In the genomic region with DNA sequence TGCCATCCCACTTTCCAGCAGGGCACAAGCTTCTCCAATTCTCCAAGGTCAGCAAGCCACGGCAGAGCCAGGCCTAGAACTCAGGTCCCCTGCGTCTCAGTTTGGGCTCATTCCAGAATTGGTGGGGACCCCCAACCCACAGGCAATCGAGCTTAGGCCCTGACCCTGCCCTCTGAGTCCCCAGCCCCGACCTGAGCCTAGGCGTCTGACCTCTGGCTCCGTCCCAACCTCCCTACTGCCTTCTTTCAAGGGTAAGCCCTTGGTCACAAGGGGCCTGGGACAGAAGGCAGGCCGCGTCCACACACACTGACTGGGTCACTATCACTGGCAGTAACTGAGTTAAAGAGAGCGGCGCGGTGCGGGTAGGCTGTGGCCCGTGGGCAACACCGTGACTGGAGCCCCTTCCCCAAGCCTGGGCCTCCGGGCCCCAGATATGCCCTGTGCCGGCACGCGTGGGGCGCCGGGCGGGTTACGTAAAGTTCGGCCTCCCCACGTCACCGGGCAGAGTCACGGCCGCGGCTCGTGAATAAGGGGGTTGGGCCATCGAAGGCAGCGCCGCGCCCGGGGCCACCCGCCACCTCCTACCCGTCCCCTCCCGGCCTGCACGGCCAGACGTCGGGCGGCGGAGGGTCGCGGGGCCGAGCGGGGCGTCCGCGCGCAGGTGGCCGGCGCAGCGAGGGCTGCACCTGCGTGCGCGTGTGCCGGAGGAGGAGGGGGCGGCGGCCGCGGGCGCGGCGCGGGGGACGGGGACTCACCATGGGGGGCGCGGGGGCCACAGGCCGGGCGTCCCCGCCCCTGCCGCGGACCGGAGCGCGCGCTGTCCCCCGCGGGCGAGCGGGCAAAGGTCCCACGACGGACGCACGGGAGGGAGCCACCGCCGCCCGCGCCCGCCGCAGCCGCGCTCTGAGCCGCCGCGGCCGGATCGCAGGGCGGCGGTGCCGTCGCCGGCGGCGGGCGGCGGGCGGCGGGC, we compare ENCODE assay signal across 1 cellular context.
TF ChIP-seq lines count a peak whose summit lies in the region.

No MANE protein-coding gene starts in this region.

TF ChIP-seq in HepG2, 621 proteins besides CTCF, POLR2A, EP300 and RAD21 (continued from another document and continues in another):
- TF ChIP-seq, protein P1, sequence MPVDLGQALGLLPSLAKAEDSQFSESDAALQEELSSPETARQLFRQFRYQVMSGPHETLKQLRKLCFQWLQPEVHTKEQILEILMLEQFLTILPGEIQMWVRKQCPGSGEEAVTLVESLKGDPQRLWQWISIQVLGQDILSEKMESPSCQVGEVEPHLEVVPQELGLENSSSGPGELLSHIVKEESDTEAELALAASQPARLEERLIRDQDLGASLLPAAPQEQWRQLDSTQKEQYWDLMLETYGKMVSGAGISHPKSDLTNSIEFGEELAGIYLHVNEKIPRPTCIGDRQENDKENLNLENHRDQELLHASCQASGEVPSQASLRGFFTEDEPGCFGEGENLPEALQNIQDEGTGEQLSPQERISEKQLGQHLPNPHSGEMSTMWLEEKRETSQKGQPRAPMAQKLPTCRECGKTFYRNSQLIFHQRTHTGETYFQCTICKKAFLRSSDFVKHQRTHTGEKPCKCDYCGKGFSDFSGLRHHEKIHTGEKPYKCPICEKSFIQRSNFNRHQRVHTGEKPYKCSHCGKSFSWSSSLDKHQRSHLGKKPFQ (CRISPR knock-in tag; IDR thresholded peaks at IDR 0.05; ENCODE audit: insufficient replicate concordance): no peak
- TF ChIP-seq MBD4 (IDR thresholded peaks at IDR 0.05; ENCODE audit: borderline replicate concordance, low read length): no peak
- TF ChIP-seq MYC (CRISPR knock-in tag; IDR thresholded peaks at IDR 0.05; ENCODE audit: borderline replicate concordance): 0 out of 2 replicates have a peak, but pooled peaks have one; percentile 24
- no peak for TF ChIP-seq ZNF550 (CRISPR knock-in tag; IDR thresholded peaks at IDR 0.05; ENCODE audit: borderline replicate concordance)
- no peak for TF ChIP-seq CBFB (CRISPR knock-in tag; IDR thresholded peaks at IDR 0.05)
- TF ChIP-seq, protein P2, sequence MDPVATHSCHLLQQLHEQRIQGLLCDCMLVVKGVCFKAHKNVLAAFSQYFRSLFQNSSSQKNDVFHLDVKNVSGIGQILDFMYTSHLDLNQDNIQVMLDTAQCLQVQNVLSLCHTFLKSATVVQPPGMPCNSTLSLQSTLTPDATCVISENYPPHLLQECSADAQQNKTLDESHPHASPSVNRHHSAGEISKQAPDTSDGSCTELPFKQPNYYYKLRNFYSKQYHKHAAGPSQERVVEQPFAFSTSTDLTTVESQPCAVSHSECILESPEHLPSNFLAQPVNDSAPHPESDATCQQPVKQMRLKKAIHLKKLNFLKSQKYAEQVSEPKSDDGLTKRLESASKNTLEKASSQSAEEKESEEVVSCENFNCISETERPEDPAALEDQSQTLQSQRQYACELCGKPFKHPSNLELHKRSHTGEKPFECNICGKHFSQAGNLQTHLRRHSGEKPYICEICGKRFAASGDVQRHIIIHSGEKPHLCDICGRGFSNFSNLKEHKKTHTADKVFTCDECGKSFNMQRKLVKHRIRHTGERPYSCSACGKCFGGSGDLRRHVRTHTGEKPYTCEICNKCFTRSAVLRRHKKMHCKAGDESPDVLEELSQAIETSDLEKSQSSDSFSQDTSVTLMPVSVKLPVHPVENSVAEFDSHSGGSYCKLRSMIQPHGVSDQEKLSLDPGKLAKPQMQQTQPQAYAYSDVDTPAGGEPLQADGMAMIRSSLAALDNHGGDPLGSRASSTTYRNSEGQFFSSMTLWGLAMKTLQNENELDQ (CRISPR knock-in tag; IDR thresholded peaks at IDR 0.05; ENCODE audit: borderline replicate concordance): no peak
- TF ChIP-seq GTF3A (CRISPR knock-in tag; conservative IDR thresholded peaks at IDR 0.05): no peak
- no peak for TF ChIP-seq MAZ (IDR thresholded peaks at IDR 0.05; ENCODE audit: borderline replicate concordance, low read depth, low read length)
- peak; percentile 5; the same call in 1 of the 2 replicates for TF ChIP-seq MAZ (CRISPR knock-in tag; IDR thresholded peaks at IDR 0.05; ENCODE audit: low read depth)
- TF ChIP-seq ZFP41 (CRISPR knock-in tag; IDR thresholded peaks at IDR 0.05; ENCODE audit: borderline replicate concordance): no peak
- TF ChIP-seq, protein P3, sequence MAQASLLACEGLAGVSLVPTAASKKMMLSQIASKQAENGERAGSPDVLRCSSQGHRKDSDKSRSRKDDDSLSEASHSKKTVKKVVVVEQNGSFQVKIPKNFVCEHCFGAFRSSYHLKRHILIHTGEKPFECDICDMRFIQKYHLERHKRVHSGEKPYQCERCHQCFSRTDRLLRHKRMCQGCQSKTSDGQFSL (CRISPR knock-in tag; IDR thresholded peaks at IDR 0.05): no peak
- TF ChIP-seq KMT2B (CRISPR knock-in tag; IDR thresholded peaks at IDR 0.05): 0 out of 2 replicates have a peak, but pooled peaks have one; percentile 22
- TF ChIP-seq, protein P4, sequence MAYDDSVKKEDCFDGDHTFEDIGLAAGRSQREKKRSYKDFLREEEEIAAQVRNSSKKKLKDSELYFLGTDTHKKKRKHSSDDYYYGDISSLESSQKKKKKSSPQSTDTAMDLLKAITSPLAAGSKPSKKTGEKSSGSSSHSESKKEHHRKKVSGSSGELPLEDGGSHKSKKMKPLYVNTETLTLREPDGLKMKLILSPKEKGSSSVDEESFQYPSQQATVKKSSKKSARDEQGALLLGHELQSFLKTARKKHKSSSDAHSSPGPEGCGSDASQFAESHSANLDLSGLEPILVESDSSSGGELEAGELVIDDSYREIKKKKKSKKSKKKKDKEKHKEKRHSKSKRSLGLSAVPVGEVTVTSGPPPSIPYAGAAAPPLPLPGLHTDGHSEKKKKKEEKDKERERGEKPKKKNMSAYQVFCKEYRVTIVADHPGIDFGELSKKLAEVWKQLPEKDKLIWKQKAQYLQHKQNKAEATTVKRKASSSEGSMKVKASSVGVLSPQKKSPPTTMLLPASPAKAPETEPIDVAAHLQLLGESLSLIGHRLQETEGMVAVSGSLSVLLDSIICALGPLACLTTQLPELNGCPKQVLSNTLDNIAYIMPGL (CRISPR knock-in tag; IDR thresholded peaks at IDR 0.05; ENCODE audit: borderline replicate concordance in 1 of 2, low read depth in 1 of 2): 0 out of 4 replicates have a peak, but pooled peaks of 1 of the 2 experiments have one; percentile 23
- TF ChIP-seq KDM3A (CRISPR knock-in tag; IDR thresholded peaks at IDR 0.05; ENCODE audit: low read depth): no peak
- TF ChIP-seq BORCS8-MEF2B (CRISPR knock-in tag; IDR thresholded peaks at IDR 0.05): peak; percentile 57; the same call in 1 of the 2 replicates
- peak; percentile 21; the same call in 1 of the 2 replicates for TF ChIP-seq PHF21A (CRISPR knock-in tag; IDR thresholded peaks at IDR 0.05)
- TF ChIP-seq ZNF235 (CRISPR knock-in tag; IDR thresholded peaks at IDR 0.05; ENCODE audit: borderline replicate concordance): no peak
- no peak for TF ChIP-seq FOXJ3 (CRISPR knock-in tag; IDR thresholded peaks at IDR 0.05; ENCODE audit: borderline replicate concordance)
- 0 out of 2 replicates have a peak, but pooled peaks have one; percentile 42 for TF ChIP-seq ZNF335 (CRISPR knock-in tag; IDR thresholded peaks at IDR 0.05)
- TF ChIP-seq ZNF619 (CRISPR knock-in tag; IDR thresholded peaks at IDR 0.05): no peak; the same call in none of the 2 replicates
- no peak for TF ChIP-seq SRSF9 (IDR thresholded peaks at IDR 0.05; ENCODE audit: borderline replicate concordance, insufficient read depth, low read depth, low read length, poor library complexity, severe bottlenecking)
- no peak for TF ChIP-seq MTA3 (CRISPR knock-in tag; IDR thresholded peaks at IDR 0.05)
- no peak for TF ChIP-seq JDP2 (CRISPR knock-in tag; IDR thresholded peaks at IDR 0.05; ENCODE audit: borderline replicate concordance)
- TF ChIP-seq ZNF350 (CRISPR knock-in tag; IDR thresholded peaks at IDR 0.05; ENCODE audit: borderline replicate concordance, low read depth): no peak
- no peak for TF ChIP-seq NR2F6 (IDR thresholded peaks at IDR 0.05)
- TF ChIP-seq NR2F6 (CRISPR knock-in tag; IDR thresholded peaks at IDR 0.05): peak; percentile 1; the same call in 1 of the 2 replicates
- TF ChIP-seq, protein P5, sequence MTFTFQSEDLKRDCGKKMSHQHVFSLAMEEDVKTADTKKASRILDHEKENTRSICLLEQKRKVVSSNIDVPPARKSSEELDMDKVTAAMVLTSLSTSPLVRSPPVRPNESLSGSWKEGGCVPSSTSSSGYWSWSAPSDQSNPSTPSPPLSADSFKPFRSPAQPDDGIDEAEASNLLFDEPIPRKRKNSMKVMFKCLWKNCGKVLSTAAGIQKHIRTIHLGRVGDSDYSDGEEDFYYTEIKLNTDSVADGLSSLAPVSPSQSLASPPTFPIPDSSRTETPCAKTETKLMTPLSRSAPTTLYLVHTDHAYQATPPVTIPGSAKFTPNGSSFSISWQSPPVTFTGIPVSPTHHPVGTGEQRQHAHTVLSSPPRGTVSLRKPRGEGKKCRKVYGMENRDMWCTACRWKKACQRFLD (CRISPR knock-in tag; IDR thresholded peaks at IDR 0.05; ENCODE audit: borderline replicate concordance): no peak
- no peak for TF ChIP-seq ZNF264 (CRISPR knock-in tag; IDR thresholded peaks at IDR 0.05)
- no peak for TF ChIP-seq NCOA5 (CRISPR knock-in tag; IDR thresholded peaks at IDR 0.05)
- no peak for TF ChIP-seq HNRNPL (IDR thresholded peaks at IDR 0.05; ENCODE audit: low read depth, low read length)
- TF ChIP-seq CAMTA2 (CRISPR knock-in tag; IDR thresholded peaks at IDR 0.05; ENCODE audit: borderline replicate concordance): no peak
- 0 out of 3 replicates have a peak, but pooled peaks have one; percentile 23 for TF ChIP-seq MXI1 (IDR thresholded peaks at IDR 0.05; ENCODE audit: borderline replicate concordance, low read depth, low read length)
- TF ChIP-seq ZNF543 (CRISPR knock-in tag; IDR thresholded peaks at IDR 0.05): no peak
- 0 out of 2 replicates have a peak, but pooled peaks have one; percentile 19 for TF ChIP-seq AHR (CRISPR knock-in tag; IDR thresholded peaks at IDR 0.05)
- TF ChIP-seq ZNF3 (CRISPR knock-in tag; IDR thresholded peaks at IDR 0.05): no peak
- peak; percentile 53; the same call in 1 of the 2 replicates for TF ChIP-seq GZF1 (CRISPR knock-in tag; IDR thresholded peaks at IDR 0.05)
- TF ChIP-seq MIER2 (CRISPR knock-in tag; IDR thresholded peaks at IDR 0.05): no peak
- TF ChIP-seq, protein P6, sequence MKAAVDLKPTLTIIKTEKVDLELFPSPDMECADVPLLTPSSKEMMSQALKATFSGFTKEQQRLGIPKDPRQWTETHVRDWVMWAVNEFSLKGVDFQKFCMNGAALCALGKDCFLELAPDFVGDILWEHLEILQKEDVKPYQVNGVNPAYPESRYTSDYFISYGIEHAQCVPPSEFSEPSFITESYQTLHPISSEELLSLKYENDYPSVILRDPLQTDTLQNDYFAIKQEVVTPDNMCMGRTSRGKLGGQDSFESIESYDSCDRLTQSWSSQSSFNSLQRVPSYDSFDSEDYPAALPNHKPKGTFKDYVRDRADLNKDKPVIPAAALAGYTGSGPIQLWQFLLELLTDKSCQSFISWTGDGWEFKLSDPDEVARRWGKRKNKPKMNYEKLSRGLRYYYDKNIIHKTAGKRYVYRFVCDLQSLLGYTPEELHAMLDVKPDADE (CRISPR knock-in tag; IDR thresholded peaks at IDR 0.05): no peak
- no peak for TF ChIP-seq WIZ (CRISPR knock-in tag; IDR thresholded peaks at IDR 0.05)
- TF ChIP-seq, protein P7, sequence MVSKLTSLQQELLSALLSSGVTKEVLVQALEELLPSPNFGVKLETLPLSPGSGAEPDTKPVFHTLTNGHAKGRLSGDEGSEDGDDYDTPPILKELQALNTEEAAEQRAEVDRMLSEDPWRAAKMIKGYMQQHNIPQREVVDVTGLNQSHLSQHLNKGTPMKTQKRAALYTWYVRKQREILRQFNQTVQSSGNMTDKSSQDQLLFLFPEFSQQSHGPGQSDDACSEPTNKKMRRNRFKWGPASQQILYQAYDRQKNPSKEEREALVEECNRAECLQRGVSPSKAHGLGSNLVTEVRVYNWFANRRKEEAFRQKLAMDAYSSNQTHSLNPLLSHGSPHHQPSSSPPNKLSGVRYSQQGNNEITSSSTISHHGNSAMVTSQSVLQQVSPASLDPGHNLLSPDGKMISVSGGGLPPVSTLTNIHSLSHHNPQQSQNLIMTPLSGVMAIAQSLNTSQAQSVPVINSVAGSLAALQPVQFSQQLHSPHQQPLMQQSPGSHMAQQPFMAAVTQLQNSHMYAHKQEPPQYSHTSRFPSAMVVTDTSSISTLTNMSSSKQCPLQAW (CRISPR knock-in tag; IDR thresholded peaks at IDR 0.05): peak; percentile 14; the same call in 1 of the 2 replicates
- TF ChIP-seq, protein P8, sequence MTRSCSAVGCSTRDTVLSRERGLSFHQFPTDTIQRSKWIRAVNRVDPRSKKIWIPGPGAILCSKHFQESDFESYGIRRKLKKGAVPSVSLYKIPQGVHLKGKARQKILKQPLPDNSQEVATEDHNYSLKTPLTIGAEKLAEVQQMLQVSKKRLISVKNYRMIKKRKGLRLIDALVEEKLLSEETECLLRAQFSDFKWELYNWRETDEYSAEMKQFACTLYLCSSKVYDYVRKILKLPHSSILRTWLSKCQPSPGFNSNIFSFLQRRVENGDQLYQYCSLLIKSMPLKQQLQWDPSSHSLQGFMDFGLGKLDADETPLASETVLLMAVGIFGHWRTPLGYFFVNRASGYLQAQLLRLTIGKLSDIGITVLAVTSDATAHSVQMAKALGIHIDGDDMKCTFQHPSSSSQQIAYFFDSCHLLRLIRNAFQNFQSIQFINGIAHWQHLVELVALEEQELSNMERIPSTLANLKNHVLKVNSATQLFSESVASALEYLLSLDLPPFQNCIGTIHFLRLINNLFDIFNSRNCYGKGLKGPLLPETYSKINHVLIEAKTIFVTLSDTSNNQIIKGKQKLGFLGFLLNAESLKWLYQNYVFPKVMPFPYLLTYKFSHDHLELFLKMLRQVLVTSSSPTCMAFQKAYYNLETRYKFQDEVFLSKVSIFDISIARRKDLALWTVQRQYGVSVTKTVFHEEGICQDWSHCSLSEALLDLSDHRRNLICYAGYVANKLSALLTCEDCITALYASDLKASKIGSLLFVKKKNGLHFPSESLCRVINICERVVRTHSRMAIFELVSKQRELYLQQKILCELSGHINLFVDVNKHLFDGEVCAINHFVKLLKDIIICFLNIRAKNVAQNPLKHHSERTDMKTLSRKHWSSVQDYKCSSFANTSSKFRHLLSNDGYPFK (CRISPR knock-in tag; IDR thresholded peaks at IDR 0.05; ENCODE audit: borderline replicate concordance): peak; percentile 29; the same call in 1 of the 2 replicates
- no peak for TF ChIP-seq ZSCAN9 (CRISPR knock-in tag; IDR thresholded peaks at IDR 0.05; ENCODE audit: borderline replicate concordance)
- no peak for TF ChIP-seq ZNF136 (CRISPR knock-in tag; IDR thresholded peaks at IDR 0.05; ENCODE audit: low read depth)
- TF ChIP-seq ZNF564 (CRISPR knock-in tag; IDR thresholded peaks at IDR 0.05): no peak
- no peak for TF ChIP-seq ZNF816 (CRISPR knock-in tag; IDR thresholded peaks at IDR 0.05; ENCODE audit: borderline replicate concordance)
- TF ChIP-seq, protein P9, sequence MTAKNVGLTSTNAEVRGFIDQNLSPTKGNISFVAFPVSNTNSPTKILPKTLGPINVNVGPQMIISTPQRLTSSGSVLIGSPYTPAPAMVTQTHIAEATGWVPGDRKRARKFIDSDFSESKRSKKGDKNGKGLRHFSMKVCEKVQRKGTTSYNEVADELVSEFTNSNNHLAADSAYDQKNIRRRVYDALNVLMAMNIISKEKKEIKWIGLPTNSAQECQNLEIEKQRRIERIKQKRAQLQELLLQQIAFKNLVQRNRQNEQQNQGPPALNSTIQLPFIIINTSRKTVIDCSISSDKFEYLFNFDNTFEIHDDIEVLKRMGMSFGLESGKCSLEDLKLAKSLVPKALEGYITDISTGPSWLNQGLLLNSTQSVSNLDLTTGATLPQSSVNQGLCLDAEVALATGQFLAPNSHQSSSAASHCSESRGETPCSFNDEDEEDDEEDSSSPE (CRISPR knock-in tag; IDR thresholded peaks at IDR 0.05): no peak
- TF ChIP-seq KLF13 (CRISPR knock-in tag; IDR thresholded peaks at IDR 0.05): peak; percentile 64; the same call in 1 of the 2 replicates
- no peak for TF ChIP-seq PAX8 (CRISPR knock-in tag; IDR thresholded peaks at IDR 0.05; ENCODE audit: borderline replicate concordance)
